Comparison of ENCODE assay signal across 11 cellular contexts in the genomic region with DNA sequence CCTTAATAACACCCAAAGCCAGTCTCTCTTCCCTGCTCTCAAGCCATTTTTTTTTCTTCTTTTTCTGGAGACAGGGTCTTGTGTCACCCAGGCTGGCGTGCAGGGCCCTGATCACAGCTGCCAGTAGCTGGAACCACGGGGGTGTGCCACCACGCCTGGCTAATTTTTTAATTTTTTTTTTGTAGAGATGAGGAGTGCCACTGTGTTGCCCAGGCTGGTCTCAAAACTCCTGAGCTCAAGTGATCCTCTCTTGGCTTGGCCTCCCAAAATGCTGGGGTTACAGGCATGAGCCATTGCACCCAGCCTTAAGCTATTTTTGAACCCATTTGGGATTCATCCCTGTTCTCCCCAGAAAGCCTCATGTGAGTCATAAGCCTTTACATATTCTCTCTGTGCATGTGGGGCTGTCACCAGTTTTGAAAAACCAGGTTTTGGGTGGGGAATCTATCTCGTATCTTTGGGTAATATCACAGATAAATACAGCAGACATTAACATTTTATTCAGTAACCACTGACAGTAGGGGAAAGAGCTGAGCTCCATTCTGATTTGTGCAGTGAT. TPM values are rescaled to one million over a fixed set of nuclear protein-coding genes. Genes with fewer than 3 reads are reported as not detected.
DNase-seq lines count a peak whose midpoint lies in the region; ATAC-seq, FAIRE-seq and TF ChIP-seq lines count a peak whose summit lies in the region.
"Had no signal": no experiment of that assay in that cellular context is flagged by ENCODE, and none has a peak within 500 bp of the region (broad histone marks: within the 10 kb centered on the region; RNA-seq: fewer than 3 reads in every experiment).

No MANE protein-coding gene starts in this region.

- H3K27ac ChIP-seq in keratinocyte (ENCODE audit: control insufficient read depth, insufficient read depth, low read length) (peak overlapping the region; percentile 80), upper lobe of left lung (peak overlapping the region; percentile 7 to 56 (median 48))
- H3K27ac ChIP-seq: adrenal gland, prostate gland had no signal

- H3K36me3 ChIP-seq in keratinocyte (ENCODE audit: control insufficient read depth in 2 of 2, extremely low read depth in 1 of 2, insufficient read depth in 2 of 2, low read length in 2 of 2) (no peaks in the 10 kb centered on the region), upper lobe of left lung (no peaks in the 10 kb centered on the region)
- H3K36me3 ChIP-seq: adrenal gland, prostate gland had no signal

- no peaks in the 10 kb centered on the region for H3K9me1 ChIP-seq in keratinocyte (ENCODE audit: control insufficient read depth, extremely low read depth, insufficient read depth, low read length)

- no peaks in the 10 kb centered on the region for H3K27me3 ChIP-seq in keratinocyte (ENCODE audit: control insufficient read depth, extremely low read depth, insufficient read depth, low read length)
- H3K27me3 ChIP-seq in upper lobe of left lung = no peaks in the 10 kb centered on the region
- H3K27me3 ChIP-seq: adrenal gland had no signal

- H2AFZ ChIP-seq in keratinocyte (ENCODE audit: control insufficient read depth, low read length) = no peak overlapping the region

- H3K4me2 ChIP-seq in keratinocyte (ENCODE audit: control insufficient read depth, extremely low read depth, insufficient read depth, low read depth, low read length) = peak overlapping the region; percentile 72

- H3K9me3 ChIP-seq in keratinocyte (ENCODE audit: control insufficient read depth, low read depth, low read length) = no peaks in the 10 kb centered on the region
- no peaks in the 10 kb centered on the region for H3K9me3 ChIP-seq in upper lobe of left lung
- H3K9me3 ChIP-seq: adrenal gland, prostate gland had no signal

- peak; percentile 58 for FAIRE-seq in keratinocyte (lab: Jason Lieb, UNC)
- no peak for FAIRE-seq in HTR-8/SVneo (lab: Jason Lieb, UNC)

- no peak for TF ChIP-seq CTCF in WTC11 (IDR thresholded peaks at IDR 0.05)
- TF ChIP-seq CTCF in keratinocyte (optimal IDR thresholded peaks at IDR 0.05 in 1 of 3, IDR thresholded peaks at IDR 0.05 in 1 of 3, conservative IDR thresholded peaks at IDR 0.05 in 1 of 3; ENCODE audit: extremely low read depth in 1 of 3, insufficient read depth in 2 of 3, low read length in 3 of 3) = no peak
- TF ChIP-seq CTCF in upper lobe of left lung (IDR thresholded peaks at IDR 0.05) = no peak

- ATAC-seq in WTC11 = no peak
- ATAC-seq in upper lobe of left lung (ENCODE audit: low FRiP score in 2 of 2) = no peak
- ATAC-seq in GM18498 (IDR thresholded peaks at IDR 0.05; ENCODE audit: unreplicated experiment) = no peak

- dilution Hi-C loops in keratinocyte (cut with MboI; ENCODE audit: extremely low pct_ligation_motif_present, low sequenced_read_pairs) = no loop called here

- CTCF ChIA-PET in WTC11 (lab: Charles Lee) = interaction anchor here (1.1 to 1.4 kb wide), 2 partner anchors 16 to 248 kb away, joined by 3 read pairs; partner anchors contain the start of gene ZNF487

- 57 to 63% methylated on average over 4 of the region's 4 CpGs for WGBS in upper lobe of left lung, 2 donors

- no peaks in the 10 kb centered on the region for H3K27me3 Mint-ChIP-seq in activated naive CD4-positive, alpha-beta T cell treated with anti-CD3 and anti-CD28 coated beads, Interleukin-2, amount 50 U/mL, for 24 hours
- H3K27me3 Mint-ChIP-seq in WTC11 (ENCODE audit: low read depth) = no peaks in the 10 kb centered on the region; the same call in 1 of the 2 replicates

- peak overlapping the region; percentile 68 for H3K9ac ChIP-seq in keratinocyte (ENCODE audit: control insufficient read depth, extremely low read depth, insufficient read depth, low read length)

- H3K4me3 Mint-ChIP-seq in activated naive CD4-positive, alpha-beta T cell treated with anti-CD3 and anti-CD28 coated beads, Interleukin-2, amount 50 U/mL, for 24 hours = peak overlapping the region; percentile 36
- no peak overlapping the region for H3K4me3 Mint-ChIP-seq in WTC11

- H3K4me1 ChIP-seq in keratinocyte (ENCODE audit: control insufficient read depth, extremely low read depth, insufficient read depth, low read length) (peaks cover 43% of the 10 kb centered on the region), upper lobe of left lung (peaks cover 17 to 26% (median 19%) of the 10 kb centered on the region in 4 donors)
- H3K4me1 ChIP-seq: prostate gland had no signal

- peak overlapping the region in 2 of 3 experiments; percentile 2 to 36 for H3K4me3 ChIP-seq in keratinocyte (ENCODE audit: control insufficient read depth in 2 of 3, extremely low read depth in 1 of 3, insufficient read depth in 2 of 3, low read depth in 1 of 3, low read length in 3 of 3)
- no peak overlapping the region for H3K4me3 ChIP-seq in upper lobe of left lung
- H3K4me3 ChIP-seq: adrenal gland, prostate gland had no signal

- H3K4me1 Mint-ChIP-seq in activated naive CD4-positive, alpha-beta T cell treated with anti-CD3 and anti-CD28 coated beads, Interleukin-2, amount 50 U/mL, for 24 hours = peaks cover 51% of the 10 kb centered on the region
- peaks cover 29% of the 10 kb centered on the region for H3K4me1 Mint-ChIP-seq in WTC11

- H3K36me3 Mint-ChIP-seq in activated naive CD4-positive, alpha-beta T cell treated with anti-CD3 and anti-CD28 coated beads, Interleukin-2, amount 50 U/mL, for 24 hours = peaks cover under 1% of the 10 kb centered on the region
- peaks cover 3% of the 10 kb centered on the region for H3K36me3 Mint-ChIP-seq in WTC11

- peak overlapping the region; percentile 89 for H3K27ac Mint-ChIP-seq in activated naive CD4-positive, alpha-beta T cell treated with anti-CD3 and anti-CD28 coated beads, Interleukin-2, amount 50 U/mL, for 24 hours
- peak overlapping the region; percentile 84 for H3K27ac Mint-ChIP-seq in WTC11

- no peak for DNase-seq in activated naive CD4-positive, alpha-beta T cell treated with Interleukin-2 at 50 U/mL for 16 hours
- DNase-seq in WTC11 (ENCODE audit: low spot score) (no peak), keratinocyte (ENCODE audit: low read depth, low spot score) (no peak), upper lobe of left lung (no peak), cerebellar nuclear complex (lab: John Stamatoyannopoulos, UW) (no peak), HTR-8/SVneo (ENCODE audit: insufficient read length, low spot score) (no peak)
- DNase-seq: adrenal gland, NCI-H774 had no signal

- POLR2A ChIA-PET in WTC11 (lab: Charles Lee) = interaction anchor here (0.6 to 1.0 kb wide), 2 partner anchors 19 to 248 kb away, joined by 3 read pairs; no protein-coding TSS in a partner anchor

- no peaks in the 10 kb centered on the region for H3K9me3 Mint-ChIP-seq in activated naive CD4-positive, alpha-beta T cell treated with anti-CD3 and anti-CD28 coated beads, Interleukin-2, amount 50 U/mL, for 24 hours
- H3K9me3 Mint-ChIP-seq in WTC11 = peaks cover 4% of the 10 kb centered on the region

- H3K79me2 ChIP-seq in keratinocyte (ENCODE audit: control insufficient read depth, insufficient read depth, low read length) = no peaks in the 10 kb centered on the region

- H4K20me1 ChIP-seq in keratinocyte (ENCODE audit: control insufficient read depth, extremely low read depth, insufficient read depth, low read length) = no peaks in the 10 kb centered on the region

- TF ChIP-seq POLR2A in upper lobe of left lung (IDR thresholded peaks at IDR 0.05) = no peak

- no peak for TF ChIP-seq EP300 in upper lobe of left lung (IDR thresholded peaks at IDR 0.05)

TF ChIP-seq in WTC11, 78 proteins besides CTCF, POLR2A, EP300 and RAD21 (continues in another document):
- TF ChIP-seq NR2C2 (CRISPR knock-in tag; IDR thresholded peaks at IDR 0.05) = no peak
- TF ChIP-seq, protein P1, sequence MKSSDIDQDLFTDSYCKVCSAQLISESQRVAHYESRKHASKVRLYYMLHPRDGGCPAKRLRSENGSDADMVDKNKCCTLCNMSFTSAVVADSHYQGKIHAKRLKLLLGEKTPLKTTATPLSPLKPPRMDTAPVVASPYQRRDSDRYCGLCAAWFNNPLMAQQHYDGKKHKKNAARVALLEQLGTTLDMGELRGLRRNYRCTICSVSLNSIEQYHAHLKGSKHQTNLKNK (CRISPR knock-in tag; IDR thresholded peaks at IDR 0.05) = no peak

RNA-seq across cellular contexts. Expression of gene ZNF487, which starts 15.5 kb away (rescaled TPM):
- total RNA-seq in WTC11 (2021) = 1.2 to 2.3 TPM (median 1.4 TPM) in 3 replicates
- polyA plus RNA-seq in keratinocyte = 3.6 to 5.1 TPM (median 4.1 TPM) in 3 replicates
- polyA plus RNA-seq in keratinocyte (2011; ENCODE audit: low read depth) = 1.0 TPM
- polyA plus RNA-seq in keratinocyte (2011; cell fraction: cytosol; rRNA removed) = 4.0 and 4.6 TPM in 2 replicates
- 4.2 and 6.3 TPM in 2 replicates for polyA plus RNA-seq in keratinocyte (2011; cell fraction: nucleus; rRNA removed)
- 1.7 and 2.3 TPM in 2 replicates for polyA plus RNA-seq in keratinocyte (2012; ENCODE audit: low replicate concordance)
- 1.6 to 24.1 TPM (median 1.6 TPM) in 3 replicates for polyA minus RNA-seq in keratinocyte
- polyA minus RNA-seq in keratinocyte (2011; cell fraction: cytosol; rRNA and poly(A)+ RNA removed) = 5.6 TPM
- 6.1 and 6.3 TPM in 2 replicates for polyA minus RNA-seq in keratinocyte (2011; cell fraction: nucleus; rRNA and poly(A)+ RNA removed)
- 10 to 100 TPM in 3 of 6 donors, 1 to 10 TPM in 3; 4.5 to 25.0 (median 11.0) TPM for total RNA-seq in upper lobe of left lung

RNA-seq across cellular contexts. Expression of gene HNRNPF, which starts 43.4 kb away (rescaled TPM):
- total RNA-seq in WTC11 (2021) (318 to 358 TPM (median 326 TPM) in 3 replicates), upper lobe of left lung (100 to 1,000 TPM in 5 of 6 donors, 10 to 100 TPM in 1; 80.7 to 225 (median 177) TPM)
- polyA plus RNA-seq in keratinocyte = 164 to 238 TPM (median 230 TPM) in 3 replicates
- polyA plus RNA-seq in keratinocyte (2011; ENCODE audit: low read depth) = 149 TPM
- polyA plus RNA-seq in keratinocyte (2011; cell fraction: cytosol; rRNA removed) = 154 and 156 TPM in 2 replicates
- polyA plus RNA-seq in keratinocyte (2011; cell fraction: nucleus; rRNA removed) = 171 and 186 TPM in 2 replicates
- polyA plus RNA-seq in keratinocyte (2012; ENCODE audit: low replicate concordance) = 128 and 184 TPM in 2 replicates
- polyA minus RNA-seq in keratinocyte = 160 to 224 TPM (median 169 TPM) in 3 replicates
- 138 TPM for polyA minus RNA-seq in keratinocyte (2011; cell fraction: cytosol; rRNA and poly(A)+ RNA removed)
- 79.5 and 115 TPM in 2 replicates for polyA minus RNA-seq in keratinocyte (2011; cell fraction: nucleus; rRNA and poly(A)+ RNA removed)

Comparison
In these comparisons a context has a peak if more than half of its experiments do, and no peak if none do; other contexts are left out.
1. H3K4me3 ChIP-seq: peak in keratinocyte (2 of 3); none in upper lobe of left lung (0 of 4).